In genomic region chr12:59834659-59835474, GRCh38 we compare ENCODE assay signal across 8 cellular contexts.
DNase-seq lines count a peak whose midpoint lies in the region; ATAC-seq, FAIRE-seq and TF ChIP-seq lines count a peak whose summit lies in the region.

No MANE protein-coding gene starts in this region.

- no peaks in the 10 kb centered on the region for H3K36me3 Mint-ChIP-seq in activated CD8-positive, alpha-beta memory T cell treated with anti-CD3 and anti-CD28 coated beads, Interleukin-2, amount 10 ng/mL, durations not matched to agents 7 days and 5 days

- TF ChIP-seq CTCF in D721Med (IDR thresholded peaks at IDR 0.05; ENCODE audit: insufficient read depth, missing control alignments) (peak; percentile 57), foreskin keratinocyte (conservative IDR thresholded peaks at IDR 0.05) (peak; percentile 67), omental fat pad (IDR thresholded peaks at IDR 0.05) (no peak)

- H3K4me3 Mint-ChIP-seq in activated CD8-positive, alpha-beta memory T cell treated with anti-CD3 and anti-CD28 coated beads, Interleukin-2, amount 10 ng/mL, durations not matched to agents 7 days and 5 days, result no peak overlapping the region

- CTCF ChIA-PET in activated CD8-positive, alpha-beta memory T cell treated with anti-CD3 and anti-CD28 coated beads, Interleukin-2, amount 10 ng/mL, durations not matched to agents 7 days and 5 days (lab: Charles Lee), result interaction anchor here (0.8 to 1.5 kb wide), 11 partner anchors 10 to 721 kb away, joined by 3 to 6 read pairs (median 3); no protein-coding TSS in a partner anchor

- no peak for DNase-seq in D721Med (ENCODE audit: insufficient read length, low spot score)
- DNase-seq in RKO (ENCODE audit: low spot score), result peak; percentile 26
- DNase-seq in foreskin keratinocyte, result no peak
- no peak for DNase-seq in omental fat pad (ENCODE audit: low spot score)
- no peak for DNase-seq in NCI-H2227 treated with DMSO at 0.1 percent for 48 hours (lab: John Stamatoyannopoulos, UW)
- DNase-seq in activated CD8-positive, alpha-beta memory T cell treated with anti-CD3 and anti-CD28 coated beads, Interleukin-2, amount 10 ng/mL, durations not matched to agents 7 days and 5 days, result no peak
- no peak for DNase-seq in NOMO-1 treated with dmso at 0.1 percent for 144 hours (lab: John Stamatoyannopoulos, UW; ENCODE audit: unreplicated experiment)

- no peak overlapping the region for H3K27ac Mint-ChIP-seq in activated CD8-positive, alpha-beta memory T cell treated with anti-CD3 and anti-CD28 coated beads, Interleukin-2, amount 10 ng/mL, durations not matched to agents 7 days and 5 days

- H3K27me3 ChIP-seq in foreskin keratinocyte, result no peaks in the 10 kb centered on the region

- H3K4me1 ChIP-seq in foreskin keratinocyte, result peaks cover 6% of the 10 kb centered on the region

- no peaks in the 10 kb centered on the region for H3K9me3 Mint-ChIP-seq in activated CD8-positive, alpha-beta memory T cell treated with anti-CD3 and anti-CD28 coated beads, Interleukin-2, amount 10 ng/mL, durations not matched to agents 7 days and 5 days (ENCODE audit: low read depth)

- peaks cover 5% of the 10 kb centered on the region for H3K27me3 Mint-ChIP-seq in activated CD8-positive, alpha-beta memory T cell treated with anti-CD3 and anti-CD28 coated beads, Interleukin-2, amount 10 ng/mL, durations not matched to agents 7 days and 5 days

- FAIRE-seq in D721Med (lab: Jason Lieb, UNC), result peak; percentile 53

- no peaks in the 10 kb centered on the region for H3K4me1 Mint-ChIP-seq in activated CD8-positive, alpha-beta memory T cell treated with anti-CD3 and anti-CD28 coated beads, Interleukin-2, amount 10 ng/mL, durations not matched to agents 7 days and 5 days

- ATAC-seq in GM21576 (IDR thresholded peaks at IDR 0.05; ENCODE audit: unreplicated experiment), result peak; percentile 65
- ATAC-seq in foreskin keratinocyte, result peak; percentile 58
- no peak for ATAC-seq in omental fat pad (ENCODE audit: low FRiP score)
- ATAC-seq in activated CD8-positive, alpha-beta memory T cell treated with anti-CD3 and anti-CD28 coated beads, Interleukin-2, amount 10 ng/mL, durations not matched to agents 7 days and 5 days, result no peak

- H3K27ac ChIP-seq in foreskin keratinocyte, result no peak overlapping the region

Comparison
In these comparisons a context has a peak if more than half of its experiments do, and no peak if none do; other contexts are left out.
1. CTCF ChIP-seq: peak in D721Med (single experiment) and foreskin keratinocyte (single experiment); none in omental fat pad (0 of 3).
2. ATAC-seq: peak in GM21576 (single experiment) and foreskin keratinocyte (single experiment); none in omental fat pad (single experiment) and activated CD8-positive, alpha-beta memory T cell treated with anti-CD3 and anti-CD28 coated beads, Interleukin-2, amount 10 ng/mL, durations not matched to agents 7 days and 5 days (single experiment).